In the genomic region with DNA sequence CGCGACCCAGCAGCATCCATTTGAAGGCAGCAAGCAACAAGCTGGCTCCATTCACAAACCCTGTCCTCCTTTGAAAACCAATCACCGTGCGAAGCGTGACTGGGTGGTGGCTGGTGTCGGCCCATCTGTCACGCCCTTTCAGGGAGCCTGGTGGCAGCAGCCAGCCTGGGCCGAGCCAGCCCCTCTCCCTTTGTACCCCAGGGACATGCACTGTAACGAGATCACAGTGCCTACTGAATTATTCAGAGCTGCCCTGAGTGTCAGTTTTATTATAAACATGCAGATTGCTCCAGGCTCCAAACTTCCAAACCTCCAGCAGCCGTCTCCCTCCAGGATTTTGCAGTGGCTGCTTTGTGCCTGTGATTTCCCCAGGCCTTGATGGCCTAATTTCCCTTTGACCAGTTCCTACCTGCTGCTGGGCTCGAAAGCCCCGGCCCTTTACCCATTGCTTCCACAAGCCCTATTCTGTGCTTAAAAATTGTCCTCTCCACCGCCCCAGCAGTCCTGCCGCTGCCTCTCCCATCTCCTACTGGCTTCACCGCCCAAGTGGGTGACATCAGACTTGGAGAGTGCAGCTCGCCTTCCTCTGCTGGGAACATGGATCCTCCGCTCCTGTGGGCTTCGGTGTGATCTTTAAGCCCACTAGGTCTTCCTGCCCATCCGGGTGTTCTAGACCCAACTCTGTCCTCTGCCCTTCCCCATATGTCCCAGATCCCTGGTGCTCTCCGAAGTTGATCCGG, we compare ENCODE assay signal across 9 cellular contexts. TPM values are rescaled to one million over a fixed set of nuclear protein-coding genes. Genes with fewer than 3 reads are reported as not detected.
A peak's percentile ranks its signal among the peaks of the same experiment; 100 is the strongest.
DNase-seq lines count a peak whose midpoint lies in the region; ATAC-seq and TF ChIP-seq lines count a peak whose summit lies in the region.
"Had no signal": no experiment of that assay in that cellular context is flagged by ENCODE, and none has a peak within 500 bp of the region (broad histone marks: within the 10 kb centered on the region; RNA-seq: fewer than 3 reads in every experiment).

No MANE protein-coding gene starts in this region.

- H3K4me2 ChIP-seq in GM23248 (ENCODE audit: unreplicated experiment) (peak overlapping the region; percentile 62), hepatocyte (no peak overlapping the region), skeletal muscle satellite cell (ENCODE audit: low read length) (peak overlapping the region; percentile 31)

- no peaks in the 10 kb centered on the region for H3K9me2 ChIP-seq in GM23248 (ENCODE audit: insufficient read depth)
- H3K9me2 ChIP-seq in hepatocyte (replicated peaks; ENCODE audit: insufficient read depth): no peaks in the 10 kb centered on the region

- H3K36me3 ChIP-seq in GM23248 (ENCODE audit: low read depth) (no peaks in the 10 kb centered on the region), SK-N-MC (ENCODE audit: insufficient read depth, low read length) (no peaks in the 10 kb centered on the region), hepatocyte (replicated peaks; ENCODE audit: insufficient read depth, low read depth) (no peaks in the 10 kb centered on the region), skeletal muscle satellite cell (ENCODE audit: insufficient read depth, low read length) (no peaks in the 10 kb centered on the region)

- 0 out of 2 replicates have a peak overlapping the region, but pooled peaks have one; percentile 11 for H3K4me3 ChIP-seq in GM23248
- H3K4me3 ChIP-seq in SK-N-MC: peak overlapping the region; percentile 61
- H3K4me3 ChIP-seq in hepatocyte: no peak overlapping the region
- H3K4me3 ChIP-seq in skeletal muscle satellite cell (ENCODE audit: low read length): no peak overlapping the region

- peaks cover 20% of the 10 kb centered on the region for H3F3A ChIP-seq in GM23248 (ENCODE audit: insufficient read depth)

- peak overlapping the region; percentile 55 for H3K27ac ChIP-seq in GM23248
- H3K27ac ChIP-seq in SK-N-MC: peak overlapping the region; percentile 88
- peak overlapping the region; percentile 81 for H3K27ac ChIP-seq in hepatocyte

- 9% methylated on average over 21 of the region's 21 CpGs for WGBS in GM23248 (ENCODE audit: low coverage in 1 of 2, low lambda C conversion rate in 2 of 2, missing lambda C conversion rate in 2 of 2), 2 experiments
- 68% methylated on average over 21 of the region's 21 CpGs for whole genome bisulfite sequencing in hepatocyte (ENCODE audit: low lambda C conversion rate, missing lambda C conversion rate)

- H3K9ac ChIP-seq in GM23248 (peak overlapping the region; percentile 47), SK-N-MC (ENCODE audit: insufficient read length) (peak overlapping the region; percentile 15), skeletal muscle satellite cell (ENCODE audit: low read depth, low read length) (no peak overlapping the region)

- no peaks in the 10 kb centered on the region for H3K79me2 ChIP-seq in GM23248 (ENCODE audit: insufficient read depth)
- H3K79me2 ChIP-seq in hepatocyte: no peaks in the 10 kb centered on the region

- H2AFZ ChIP-seq in GM23248 (peak overlapping the region; percentile 89), hepatocyte (no peak overlapping the region)

- DNase-seq in GM23248: peak; percentile 73
- DNase-seq in SK-N-MC (ENCODE audit: low read depth, low spot score): peak; percentile 66
- DNase-seq in hepatocyte (ENCODE audit: low spot score): no peak
- no peak for DNase-seq in activated CD4-positive, alpha-beta T cell treated with anti-CD3 and anti-CD28 coated beads, Interleukin-2, amount 50 U/mL, for 4 hours
- DNase-seq in UCSD-AML1 (lab: John Stamatoyannopoulos, UW; ENCODE audit: unreplicated experiment): no peak
- DNase-seq in islet precursor cell: no peak
- DNase-seq: stimulated activated naive CD8-positive, alpha-beta T cell treated with anti-CD3 and anti-CD28 coated beads, Interleukin-15, Interleukin-2, amounts not matched to agents 100 U/mL and 50 U/mL, for 24 hours had no signal

- H3K4me1 ChIP-seq in GM23248 (ENCODE audit: insufficient read depth): peaks cover 33% of the 10 kb centered on the region
- peaks cover 34% of the 10 kb centered on the region for H3K4me1 ChIP-seq in hepatocyte (ENCODE audit: insufficient read depth)
- H3K4me1 ChIP-seq in skeletal muscle satellite cell (ENCODE audit: control insufficient read depth, insufficient read depth, low read length): peaks cover 28% of the 10 kb centered on the region

- H3K9me3 ChIP-seq in GM23248 (ENCODE audit: low read depth): no peaks in the 10 kb centered on the region
- no peaks in the 10 kb centered on the region for H3K9me3 ChIP-seq in SK-N-MC (ENCODE audit: low read depth, low read length)
- H3K9me3 ChIP-seq in hepatocyte (ENCODE audit: low read depth): no peaks in the 10 kb centered on the region
- H3K9me3 ChIP-seq in skeletal muscle satellite cell (replicated peaks; ENCODE audit: low read length): no peaks in the 10 kb centered on the region

- no peak for TF ChIP-seq CTCF in hepatocyte (IDR thresholded peaks at IDR 0.05; ENCODE audit: poor library complexity)

- no peak for ATAC-seq in GM19023 (IDR thresholded peaks at IDR 0.05; ENCODE audit: unreplicated experiment)
- ATAC-seq: stimulated activated naive CD8-positive, alpha-beta T cell treated with anti-CD3 and anti-CD28 coated beads, Interleukin-15, Interleukin-2, amounts not matched to agents 100 U/mL and 50 U/mL, for 24 hours had no signal

- H4K20me1 ChIP-seq in GM23248 (ENCODE audit: insufficient read depth): no peaks in the 10 kb centered on the region
- H4K20me1 ChIP-seq in hepatocyte (ENCODE audit: insufficient read depth, poor library complexity, severe bottlenecking): no peaks in the 10 kb centered on the region

- in situ Hi-C loops in GM23248 (cut with MboI): no loop called here

- no peaks in the 10 kb centered on the region for H3K27me3 ChIP-seq in GM23248 (replicated peaks; ENCODE audit: insufficient read depth)
- no peaks in the 10 kb centered on the region for H3K27me3 ChIP-seq in hepatocyte
- H3K27me3 ChIP-seq in skeletal muscle satellite cell (ENCODE audit: control insufficient read depth, insufficient read depth, low read length): no peaks in the 10 kb centered on the region

RNA-seq across cellular contexts. Expression of a gene that starts 22.5 kb away (rescaled TPM):
- total RNA-seq in GM23248 (2014; rRNA removed; shearing (Covaris generic)): 97.3 and 109 TPM in 2 replicates
- polyA plus RNA-seq in GM23248 (2016; fragmentation: Nextera tagmentation; extraction: Ambion mirVana) (51.7 and 52.7 TPM in 2 replicates), hepatocyte (59.3 and 75.9 TPM in 2 replicates)
- 96.8 and 107 TPM in 2 replicates for total RNA-seq in hepatocyte
- total RNA-seq in skeletal muscle satellite cell (2012; rRNA removed): 38.8 and 41.3 TPM in 2 replicates

RNA-seq across cellular contexts. Expression of a gene that starts 50.5 kb away (rescaled TPM):
- total RNA-seq in GM23248 (2014; rRNA removed; shearing (Covaris generic)): 1.4 and 3.4 TPM in 2 replicates
- polyA plus RNA-seq in GM23248 (2016; fragmentation: Nextera tagmentation; extraction: Ambion mirVana): 1.9 and 2.4 TPM in 2 replicates
- 1.0 and 2.4 TPM in 2 replicates for total RNA-seq in hepatocyte
- polyA plus RNA-seq in hepatocyte: 0.93 and 1.3 TPM in 2 replicates
- 0.87 and 1.0 TPM in 2 replicates for total RNA-seq in skeletal muscle satellite cell (2012; rRNA removed)

Comparison
In these comparisons a context has a peak if more than half of its experiments do, and no peak if none do; other contexts are left out.
1. DNase-seq: peak in GM23248 (single experiment) and SK-N-MC (single experiment); none in hepatocyte (single experiment), activated CD4-positive, alpha-beta T cell treated with anti-CD3 and anti-CD28 coated beads, Interleukin-2, amount 50 U/mL, for 4 hours (0 of 2), UCSD-AML1 (single experiment) and islet precursor cell (single experiment).
2. H3K4me3 ChIP-seq: peak in GM23248 (single experiment) and SK-N-MC (single experiment); none in hepatocyte (single experiment) and skeletal muscle satellite cell (single experiment).
3. Peak in every context shown above with its lines, with median percentiles within 50 percentile points of each other: H3K27ac ChIP-seq.